Comparison of ENCODE assay signal across 18 cellular contexts in the genomic region with DNA sequence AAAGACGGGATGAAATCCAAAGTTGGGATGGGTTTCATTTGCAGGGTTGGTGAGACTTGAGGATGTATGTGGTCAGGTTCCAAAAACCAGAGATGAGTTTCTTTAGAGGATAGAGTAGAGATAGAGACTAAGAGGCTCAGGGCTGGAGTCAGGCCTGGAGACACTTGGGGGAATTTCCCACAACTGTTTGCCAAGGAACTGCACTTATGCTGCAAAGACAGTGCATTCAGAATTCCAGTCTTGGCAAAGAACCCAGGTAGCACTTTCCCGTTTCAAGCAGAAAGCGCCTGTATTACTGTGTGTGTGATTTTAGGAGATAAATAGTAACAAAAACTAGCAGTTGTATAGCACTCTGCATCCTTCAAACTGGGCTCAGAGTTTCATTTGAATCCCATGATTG. TPM values are rescaled to one million over a fixed set of nuclear protein-coding genes. Genes with fewer than 3 reads are reported as not detected.
DNase-seq lines count a peak whose midpoint lies in the region; ATAC-seq and TF ChIP-seq lines count a peak whose summit lies in the region.
"Had no signal": no experiment of that assay in that cellular context is flagged by ENCODE, and none has a peak within 500 bp of the region (broad histone marks: within the 10 kb centered on the region; RNA-seq: fewer than 3 reads in every experiment).

No MANE protein-coding gene starts in this region.

- H3K36me3 ChIP-seq in heart left ventricle (no peaks in the 10 kb centered on the region), prostate gland (no peaks in the 10 kb centered on the region)
- H3K36me3 ChIP-seq: BLaER1 had no signal

- ATAC-seq in right cardiac atrium = peak; percentile 42 to 56
- ATAC-seq in heart left ventricle = no peak
- ATAC-seq: HCT116 had no signal

- H3K4me1 Mint-ChIP-seq in nephron = peaks cover 35% of the 10 kb centered on the region
- H3K4me1 Mint-ChIP-seq in progenitor cell of endocrine pancreas (ENCODE audit: low read depth) = peaks cover 6% of the 10 kb centered on the region
- no peaks in the 10 kb centered on the region for H3K4me1 Mint-ChIP-seq in Calu3 (ENCODE audit: low read depth, unreplicated experiment)
- H3K4me1 Mint-ChIP-seq: CD14-positive monocyte; CD4-positive, alpha-beta memory T cell had no signal

- peaks cover 3% of the 10 kb centered on the region for H3K36me3 Mint-ChIP-seq in nephron (ENCODE audit: low read depth)
- H3K36me3 Mint-ChIP-seq in progenitor cell of endocrine pancreas (ENCODE audit: insufficient read depth) = peaks cover 1% of the 10 kb centered on the region
- no peaks in the 10 kb centered on the region for H3K36me3 Mint-ChIP-seq in Calu3 (ENCODE audit: insufficient read depth, unreplicated experiment)
- H3K36me3 Mint-ChIP-seq: CD14-positive monocyte; CD4-positive, alpha-beta memory T cell had no signal

- intact Hi-C loops in right cardiac atrium (cut with DNase I) = no loop called here
- intact Hi-C loops in heart left ventricle (cut with DNase I) = no loop called here
- intact Hi-C loops in prostate gland (cut with DNase I) = no loop called here
- intact Hi-C loops in Calu3 (cut with micrococcal nuclease; ENCODE audit: unreplicated experiment) = no loop called here

- H3K9me3 Mint-ChIP-seq in nephron (no peaks in the 10 kb centered on the region), progenitor cell of endocrine pancreas (ENCODE audit: low read depth) (peaks cover 2% of the 10 kb centered on the region), Calu3 (ENCODE audit: low read depth, unreplicated experiment) (peaks cover 2% of the 10 kb centered on the region)
- H3K9me3 Mint-ChIP-seq: HFFc6 had no signal

- no peak for TF ChIP-seq POLR2A in heart left ventricle (IDR thresholded peaks at IDR 0.05)
- no peak for TF ChIP-seq POLR2A in prostate gland (IDR thresholded peaks at IDR 0.05)

- peak overlapping the region in 1 of 3 experiments; percentile 4 for H3K4me3 Mint-ChIP-seq in nephron
- no peak overlapping the region for H3K4me3 Mint-ChIP-seq in progenitor cell of endocrine pancreas (ENCODE audit: low read depth)
- no peak overlapping the region for H3K4me3 Mint-ChIP-seq in Calu3 (ENCODE audit: low read depth, unreplicated experiment)
- H3K4me3 Mint-ChIP-seq: CD14-positive monocyte; CD4-positive, alpha-beta memory T cell; HFFc6 had no signal

- 60% methylated on average over 3 of the region's 3 CpGs for WGBS in right cardiac atrium
- 75 to 83% (median 77%) methylated on average over 3 of the region's 3 CpGs for WGBS in heart left ventricle, 4 donors
- 39% methylated on average over 3 of the region's 3 CpGs for WGBS in prostate gland

- no peaks in the 10 kb centered on the region for H3K27me3 ChIP-seq in right cardiac atrium (ENCODE audit: control insufficient read depth, insufficient read depth)
- no peaks in the 10 kb centered on the region for H3K27me3 ChIP-seq in heart left ventricle
- H3K27me3 ChIP-seq in prostate gland (replicated peaks; ENCODE audit: insufficient read depth) = no peaks in the 10 kb centered on the region
- H3K27me3 ChIP-seq: BLaER1 had no signal

- H3K4me3 ChIP-seq in right cardiac atrium (ENCODE audit: low read length) (no peak overlapping the region), heart left ventricle (no peak overlapping the region), prostate gland (no peak overlapping the region)
- H3K4me3 ChIP-seq: BLaER1 had no signal

- H3K27ac Mint-ChIP-seq in nephron (peak overlapping the region; percentile 58 to 73 (median 59)), progenitor cell of endocrine pancreas (no peak overlapping the region), Calu3 (ENCODE audit: unreplicated experiment) (no peak overlapping the region)
- H3K27ac Mint-ChIP-seq: CD14-positive monocyte; CD4-positive, alpha-beta memory T cell; HFFc6 had no signal

- no peaks in the 10 kb centered on the region for H3K4me1 ChIP-seq in right cardiac atrium (ENCODE audit: control insufficient read depth, insufficient read depth, low read length)
- H3K4me1 ChIP-seq in heart left ventricle = peaks cover 0 to 3% (median 0%) of the 10 kb centered on the region in 12 donors
- no peaks in the 10 kb centered on the region for H3K4me1 ChIP-seq in prostate gland (replicated peaks)

- CTCF ChIA-PET in Calu3 (lab: Charles Lee) = interaction anchor here (0.6 kb wide), 1 partner anchor 917 kb away, joined by 5 read pairs; no protein-coding TSS in a partner anchor

- H3K27ac ChIP-seq in right cardiac atrium (ENCODE audit: low read length) = no peak overlapping the region
- H3K27ac ChIP-seq in heart left ventricle = no peak overlapping the region
- no peak overlapping the region for H3K27ac ChIP-seq in prostate gland
- H3K27ac ChIP-seq: BLaER1 had no signal

- no peak for TF ChIP-seq CTCF in heart left ventricle (IDR thresholded peaks at IDR 0.05)
- no peak for TF ChIP-seq CTCF in nephron (IDR thresholded peaks at IDR 0.05; ENCODE audit: unreplicated experiment in 3 of 3)
- no peak for TF ChIP-seq CTCF in progenitor cell of endocrine pancreas (IDR thresholded peaks at IDR 0.05; ENCODE audit: unreplicated experiment)
- no peak for TF ChIP-seq CTCF in prostate gland (IDR thresholded peaks at IDR 0.05)
- no peak for TF ChIP-seq CTCF in Calu3 (IDR thresholded peaks at IDR 0.05; ENCODE audit: unreplicated experiment)

- no peaks in the 10 kb centered on the region for H3K27me3 Mint-ChIP-seq in nephron (ENCODE audit: low read depth)
- H3K27me3 Mint-ChIP-seq in progenitor cell of endocrine pancreas = no peaks in the 10 kb centered on the region
- peaks cover 13% of the 10 kb centered on the region for H3K27me3 Mint-ChIP-seq in Calu3 (ENCODE audit: unreplicated experiment)
- H3K27me3 Mint-ChIP-seq: CD4-positive, alpha-beta memory T cell had no signal

- no TSS peak for BruUV-seq in Calu3 (replicated peaks; lab: Mats Ljungman, UMichigan)

- DNase-seq in right cardiac atrium (no peak), heart left ventricle (no peak), globus pallidus (ENCODE audit: low spot score) (peak; percentile 18), progenitor cell of endocrine pancreas (ENCODE audit: low spot score, unreplicated experiment) (no peak), prostate gland (ENCODE audit: low spot score) (no peak), Calu3 (no peak)
- DNase-seq: 8988T; CD4-positive, alpha-beta memory T cell; DMS79 treated with DMSO at 0.1 percent for 48 hours; GF-D8; GOT3; H7; HFFc6 had no signal

- no peaks in the 10 kb centered on the region for H3K9me3 ChIP-seq in right cardiac atrium (ENCODE audit: control insufficient read depth, low read length)
- H3K9me3 ChIP-seq in heart left ventricle = no peaks in the 10 kb centered on the region
- H3K9me3 ChIP-seq in prostate gland = no peaks in the 10 kb centered on the region
- H3K9me3 ChIP-seq: BLaER1 had no signal

RNA-seq across cellular contexts. Expression of a gene that starts 55.4 kb away (rescaled TPM):
- total RNA-seq in right cardiac atrium (1 to 10 TPM; 1.6 to 3.9 (median 2.4) TPM), heart left ventricle (1 to 10 TPM in 5 of 9 donors, under 1 TPM in 4; 0.56 to 7.5 (median 1.7) TPM), progenitor cell of endocrine pancreas (13.7 and 16.8 TPM in 2 replicates), prostate gland (1 to 10 TPM; 5.1 to 8.2 TPM), Calu3 (2022) (0.22 TPM in 1 of 2 replicates, not detected in the other)
- polyA plus RNA-seq in right cardiac atrium (1.2 TPM), heart left ventricle (under 1 TPM; 0.54 to 0.76 TPM)
- total RNA-seq: A673; CD4-positive, alpha-beta memory T cell had no signal
- polyA plus RNA-seq: CD14-positive monocyte; CD4-positive, alpha-beta memory T cell had no signal

Comparison
In these comparisons a context has a peak if more than half of its experiments do, and no peak if none do; other contexts are left out.
1. ATAC-seq: peak in right cardiac atrium (2 of 2); none in heart left ventricle (0 of 4).
2. H3K27ac Mint-ChIP-seq: peak in nephron (3 of 3); none in progenitor cell of endocrine pancreas (single experiment) and Calu3 (single experiment).